In the genomic region with DNA sequence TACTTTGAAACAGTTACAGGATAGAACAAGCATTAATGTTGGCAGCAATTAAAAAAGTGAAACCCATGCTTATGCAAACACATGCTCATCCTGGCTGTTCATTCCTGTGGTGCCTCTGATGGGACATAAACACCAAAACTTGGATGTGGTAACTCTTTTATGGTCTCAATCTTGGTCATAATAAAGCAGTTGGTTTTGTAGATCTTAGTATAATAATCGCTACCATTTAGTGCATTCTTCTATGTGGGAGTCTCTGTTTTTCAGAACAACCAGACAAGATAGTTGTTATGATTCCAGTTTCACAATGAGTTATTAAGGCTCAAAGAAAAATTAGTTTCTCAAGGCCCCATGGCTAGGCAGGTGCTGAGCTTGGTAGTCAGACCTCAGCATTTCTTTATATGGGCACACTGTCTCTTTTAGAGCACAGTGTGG, we compare ENCODE assay signal across 12 cellular contexts.
A peak's percentile ranks its signal among the peaks of the same experiment; 100 is the strongest.
DNase-seq lines count a peak whose midpoint lies in the region; ATAC-seq lines count a peak whose summit lies in the region.
"Had no signal": no experiment of that assay in that cellular context is flagged by ENCODE, and none has a peak within 500 bp of the region (broad histone marks: within the 10 kb centered on the region; RNA-seq: fewer than 3 reads in every experiment).

No MANE protein-coding gene starts in this region.

- CTCF ChIA-PET in activated CD4-positive, alpha-beta memory T cell treated with anti-CD3 and anti-CD28 coated beads for 36 hours (lab: Charles Lee) = interaction anchor here (0.6 to 1.3 kb wide), 2 partner anchors 12 to 189 kb away, joined by 3 to 8 read pairs; no protein-coding TSS in a partner anchor

- H3K36me3 ChIP-seq in thymus (ENCODE audit: control insufficient read depth, insufficient read depth) = no peaks in the 10 kb centered on the region

- ATAC-seq in HG02870 (IDR thresholded peaks at IDR 0.05; ENCODE audit: unreplicated experiment) = peak; percentile 88

- H3K36me3 Mint-ChIP-seq in activated CD4-positive, alpha-beta memory T cell treated with anti-CD3 and anti-CD28 coated beads for 36 hours = peaks cover 7% of the 10 kb centered on the region

- H3K9me3 ChIP-seq in thymus (ENCODE audit: control insufficient read depth) = no peaks in the 10 kb centered on the region

- peaks cover 31% of the 10 kb centered on the region for H3K4me1 Mint-ChIP-seq in activated CD4-positive, alpha-beta memory T cell treated with anti-CD3 and anti-CD28 coated beads for 36 hours (ENCODE audit: low read depth)

- DNase-seq in stimulated activated CD4-positive, alpha-beta T cell treated with anti-CD3 and anti-CD28 coated beads, Interleukin-4, amount 100 ng/mL, for 24 hours = peak; percentile 33
- no peak for DNase-seq in stimulated activated CD4-positive, alpha-beta T cell treated with anti-CD3 and anti-CD28 coated beads, Interleukin-4, amount 100 ng/mL, for 1 hour
- peak; percentile 46 for DNase-seq in activated CD4-positive, alpha-beta memory T cell treated with anti-CD3 and anti-CD28 coated beads for 36 hours
- DNase-seq in mucosa of gallbladder (ENCODE audit: low spot score) (no peak), AG20443 (ENCODE audit: low spot score) (no peak), NCI-H226 (no peak)
- DNase-seq: amniotic stem cell, C1 segment of cervical spinal cord, NCI-H446, substantia nigra had no signal

- H3K27me3 Mint-ChIP-seq in activated CD4-positive, alpha-beta memory T cell treated with anti-CD3 and anti-CD28 coated beads for 36 hours = no peaks in the 10 kb centered on the region

- intact Hi-C loops in activated CD4-positive, alpha-beta memory T cell treated with anti-CD3 and anti-CD28 coated beads for 36 hours (cut with micrococcal nuclease) = loop anchor here (1.0 to 5.0 kb wide), 7 partner anchors 9 to 372 kb away; partner anchors contain the start of genes SF3B5 and UTRN

- H3K9me3 Mint-ChIP-seq in activated CD4-positive, alpha-beta memory T cell treated with anti-CD3 and anti-CD28 coated beads for 36 hours = no peaks in the 10 kb centered on the region

- H3K27me3 ChIP-seq in thymus (ENCODE audit: control insufficient read depth, insufficient read depth) = no peaks in the 10 kb centered on the region

- WGBS in thymus = 67% methylated on average over 1 of the region's 1 CpG

- POLR2A ChIA-PET in activated CD4-positive, alpha-beta memory T cell treated with anti-CD3 and anti-CD28 coated beads for 36 hours (lab: Charles Lee) = no interaction called here

- H3K4me3 Mint-ChIP-seq in activated CD4-positive, alpha-beta memory T cell treated with anti-CD3 and anti-CD28 coated beads for 36 hours = peak overlapping the region; percentile 59

- H3K4me1 ChIP-seq in thymus (ENCODE audit: control insufficient read depth, insufficient read depth, low read length) = peaks cover 16% of the 10 kb centered on the region

- no peak overlapping the region for H3K4me3 ChIP-seq in thymus (ENCODE audit: low read length)

- peak overlapping the region; percentile 57 for H3K27ac ChIP-seq in thymus (ENCODE audit: low read depth)

- H3K27ac Mint-ChIP-seq in activated CD4-positive, alpha-beta memory T cell treated with anti-CD3 and anti-CD28 coated beads for 36 hours = peak overlapping the region; percentile 49

Comparison
In these comparisons a context has a peak if more than half of its experiments do, and no peak if none do; other contexts are left out.
1. DNase-seq: peak in stimulated activated CD4-positive, alpha-beta T cell treated with anti-CD3 and anti-CD28 coated beads, Interleukin-4, amount 100 ng/mL, for 24 hours (single experiment) and activated CD4-positive, alpha-beta memory T cell treated with anti-CD3 and anti-CD28 coated beads for 36 hours (single experiment); none in stimulated activated CD4-positive, alpha-beta T cell treated with anti-CD3 and anti-CD28 coated beads, Interleukin-4, amount 100 ng/mL, for 1 hour (single experiment), mucosa of gallbladder (single experiment), AG20443 (single experiment) and NCI-H226 (single experiment).